ENCODE assay signal across 17 cellular contexts in genomic region chr19:3617463-3617862, GRCh38. TPM values are rescaled to one million over a fixed set of nuclear protein-coding genes. Genes with fewer than 3 reads are reported as not detected.
DNase-seq lines count a peak whose midpoint lies in the region; ATAC-seq and TF ChIP-seq lines count a peak whose summit lies in the region.
"Had no signal": no experiment of that assay in that cellular context is flagged by ENCODE, and none has a peak within 500 bp of the region (broad histone marks: within the 10 kb centered on the region; RNA-seq: fewer than 3 reads in every experiment).

No MANE protein-coding gene starts in this region.

- H3K4me1 ChIP-seq in GM23338 (ENCODE audit: insufficient read depth), result no peaks in the 10 kb centered on the region; the same call in 1 of the 2 replicates
- H3K4me1 ChIP-seq: Caco-2 had no signal

- no peak overlapping the region for H2AFZ ChIP-seq in GM23338

- H3K27ac ChIP-seq in GM23338 (ENCODE audit: low read depth), result no peak overlapping the region
- H3K27ac ChIP-seq: VCaP had no signal

- peak; percentile 31 for DNase-seq in activated CD4-positive, alpha-beta T cell treated with anti-CD3 and anti-CD28 coated beads for 48 hours
- DNase-seq in activated CD4-positive, alpha-beta T cell treated with anti-CD3 and anti-CD28 coated beads for 1 hour, result no peak
- DNase-seq in GM23338 (ENCODE audit: low spot score), result peak; percentile 56
- peak; percentile 52 for DNase-seq in cerebellar cortex (ENCODE audit: low spot score)
- DNase-seq in neural crest cell (ENCODE audit: low read depth, low spot score), result no peak
- no peak for DNase-seq in SIG-M5 treated with dmso at 0.1 percent for 504 hours (lab: John Stamatoyannopoulos, UW; ENCODE audit: unreplicated experiment)
- DNase-seq in activated gamma-delta T cell treated with Interleukin-2 at 50 U/mL for 16 hours, result no peak
- DNase-seq: activated T-cell treated with anti-CD3 and anti-CD28 coated beads for 4 hours, amniotic stem cell, Caco-2, head of caudate nucleus, NCI-H1092, NCI-H226, SK-N-SH had no signal

- no peak overlapping the region for H3K4me2 ChIP-seq in GM23338
- H3K4me2 ChIP-seq: SK-N-SH had no signal

- no peaks in the 10 kb centered on the region for H3K27me3 ChIP-seq in GM23338 (ENCODE audit: insufficient read depth)

- H3K9me3 Mint-ChIP-seq in GM23338, result no peaks in the 10 kb centered on the region
- no peaks in the 10 kb centered on the region for H3K9me3 Mint-ChIP-seq in neural crest cell

- H3K36me3 ChIP-seq in GM23338 (ENCODE audit: insufficient read depth), result no peaks in the 10 kb centered on the region

- no peaks in the 10 kb centered on the region for H3K9me2 ChIP-seq in GM23338 (ENCODE audit: insufficient read depth)
- H3K9me2 ChIP-seq: SK-N-SH had no signal

- H3K4me3 Mint-ChIP-seq in GM23338, result no peak overlapping the region
- peak overlapping the region; percentile 31 for H3K4me3 Mint-ChIP-seq in neural crest cell

- H3K36me3 Mint-ChIP-seq in GM23338 (ENCODE audit: low read depth) (peaks cover 13% of the 10 kb centered on the region), neural crest cell (ENCODE audit: low read depth) (no peaks in the 10 kb centered on the region)

- no peaks in the 10 kb centered on the region for H3K79me2 ChIP-seq in GM23338 (replicated peaks; ENCODE audit: insufficient read depth)

- TF ChIP-seq CTCF in GM23338 (conservative IDR thresholded peaks at IDR 0.05; ENCODE audit: low read depth in 2 of 2) (no peak), neural crest cell (conservative IDR thresholded peaks at IDR 0.05) (no peak)

- H3K4me1 Mint-ChIP-seq in GM23338, result 0 out of 3 replicates have a peak, but pooled peaks cover 2% of the 10 kb centered on the region
- H3K4me1 Mint-ChIP-seq in neural crest cell, result no peaks in the 10 kb centered on the region

- no peak overlapping the region for H3K4me3 ChIP-seq in GM23338

- H4K20me1 ChIP-seq in GM23338 (replicated peaks; ENCODE audit: insufficient read depth), result peaks cover 5% of the 10 kb centered on the region

- H3K27ac Mint-ChIP-seq in GM23338 (no peak overlapping the region), neural crest cell (ENCODE audit: unreplicated experiment) (no peak overlapping the region)

- ATAC-seq in GM23338 (peak; percentile 23), HG02571 (IDR thresholded peaks at IDR 0.05; ENCODE audit: unreplicated experiment) (no peak)

- H3K27me3 Mint-ChIP-seq in GM23338 (ENCODE audit: insufficient read depth, low read depth, poor library complexity), result peaks cover 4% of the 10 kb centered on the region
- H3K27me3 Mint-ChIP-seq in neural crest cell (ENCODE audit: low read depth), result no peaks in the 10 kb centered on the region

- H3F3A ChIP-seq in GM23338 (replicated peaks; ENCODE audit: low read depth), result 0 out of 2 replicates have a peak, but pooled peaks cover 8% of the 10 kb centered on the region

TF ChIP-seq in GM23338, 12 proteins besides CTCF, POLR2A, EP300 and RAD21 (continues in another document):
- TF ChIP-seq ETS1 (IDR thresholded peaks at IDR 0.05) (no peak), ZNF462 (CRISPR knock-in tag; IDR thresholded peaks at IDR 0.05) (no peak)

RNA-seq across cellular contexts. Expression of gene CACTIN, which starts 9.1 kb away (rescaled TPM):
- 47.4 and 47.7 TPM in 2 replicates for total RNA-seq in GM23338 (2014; rRNA removed; shearing (Covaris generic))
- polyA plus RNA-seq in GM23338 (2016; fragmentation: Nextera tagmentation; extraction: Ambion mirVana), result 14.3 and 16.9 TPM in 2 replicates
- 33.5 and 36.3 TPM in 2 replicates for total RNA-seq in neural crest cell

RNA-seq across cellular contexts. Expression of gene TBXA2R, which starts 10.8 kb away (rescaled TPM):
- total RNA-seq in GM23338 (2014; rRNA removed; shearing (Covaris generic)), result 0.73 and 0.82 TPM in 2 replicates
- 0.42 and 0.47 TPM in 2 replicates for polyA plus RNA-seq in GM23338 (2016; fragmentation: Nextera tagmentation; extraction: Ambion mirVana)
- 0.23 and 0.52 TPM in 2 replicates for total RNA-seq in neural crest cell

RNA-seq across cellular contexts. Expression of gene GIPC3, which starts 32.2 kb away (rescaled TPM):
- total RNA-seq in GM23338 (2014; rRNA removed; shearing (Covaris generic)), result 0.59 and 1.6 TPM in 2 replicates
- 0.26 and 0.48 TPM in 2 replicates for polyA plus RNA-seq in GM23338 (2016; fragmentation: Nextera tagmentation; extraction: Ambion mirVana)
- 0.19 and 0.25 TPM in 2 replicates for total RNA-seq in neural crest cell
- total RNA-seq: Caco-2, renal cortical epithelial cell had no signal

RNA-seq across cellular contexts. Expression of gene HMG20B, which starts 44.7 kb away (rescaled TPM):
- 107 and 130 TPM in 2 replicates for total RNA-seq in GM23338 (2014; rRNA removed; shearing (Covaris generic))
- 74.1 and 77.8 TPM in 2 replicates for polyA plus RNA-seq in GM23338 (2016; fragmentation: Nextera tagmentation; extraction: Ambion mirVana)
- 76.2 and 79.6 TPM in 2 replicates for total RNA-seq in neural crest cell

Comparison
In these comparisons a context has a peak if more than half of its experiments do, and no peak if none do; other contexts are left out.
1. DNase-seq: peak in activated CD4-positive, alpha-beta T cell treated with anti-CD3 and anti-CD28 coated beads for 48 hours (single experiment), GM23338 (single experiment) and cerebellar cortex (single experiment); none in activated CD4-positive, alpha-beta T cell treated with anti-CD3 and anti-CD28 coated beads for 1 hour (single experiment), neural crest cell (single experiment), SIG-M5 treated with dmso at 0.1 percent for 504 hours (single experiment) and activated gamma-delta T cell treated with Interleukin-2 at 50 U/mL for 16 hours (single experiment).